9 cellular contexts compared by ENCODE assay signal in genomic region chr1:2208309-2209239, GRCh38. TPM values are rescaled to one million over a fixed set of nuclear protein-coding genes. Genes with fewer than 3 reads are reported as not detected.
DNase-seq lines count a peak whose midpoint lies in the region; ATAC-seq and TF ChIP-seq lines count a peak whose summit lies in the region.
"Had no signal": no experiment of that assay in that cellular context is flagged by ENCODE, and none has a peak within 500 bp of the region (broad histone marks: within the 10 kb centered on the region; RNA-seq: fewer than 3 reads in every experiment).

No MANE protein-coding gene starts in this region.

- H3K4me3 Mint-ChIP-seq in osteocyte (ENCODE audit: unreplicated experiment): peak overlapping the region; percentile 38

- TF ChIP-seq CTCF in osteocyte (IDR thresholded peaks at IDR 0.05): peak; percentile 35

- no peaks in the 10 kb centered on the region for H3K27me3 Mint-ChIP-seq in osteocyte (ENCODE audit: unreplicated experiment)

- H3K9me3 Mint-ChIP-seq in osteocyte (ENCODE audit: unreplicated experiment): no peaks in the 10 kb centered on the region

- H3K4me1 Mint-ChIP-seq in osteocyte (ENCODE audit: unreplicated experiment): peaks cover 56% of the 10 kb centered on the region

- no peaks in the 10 kb centered on the region for H3K36me3 Mint-ChIP-seq in osteocyte (ENCODE audit: unreplicated experiment)

- no peak for ATAC-seq in GM18870 (IDR thresholded peaks at IDR 0.05; ENCODE audit: unreplicated experiment)
- no peak for ATAC-seq in GM21381 (IDR thresholded peaks at IDR 0.05; ENCODE audit: unreplicated experiment)
- no peak for ATAC-seq in HG03135 (IDR thresholded peaks at IDR 0.05; ENCODE audit: unreplicated experiment)

- H3K27ac Mint-ChIP-seq in osteocyte (ENCODE audit: unreplicated experiment): peak overlapping the region; percentile 89

- DNase-seq in AG20443 (ENCODE audit: low spot score) (peak; percentile 86), RPMI7951 (ENCODE audit: low read depth) (peak; percentile 87), fibroblast of gingiva (ENCODE audit: low read depth) (peak; percentile 98), osteocyte (ENCODE audit: extremely low spot score, unreplicated experiment) (peak; percentile 94), cerebellum (ENCODE audit: low spot score) (no peak)
- DNase-seq: stimulated activated naive CD4-positive, alpha-beta T cell had no signal

RNA-seq across cellular contexts. Expression of gene FAAP20, which starts 14.0 kb away (rescaled TPM):
- 30.3 and 38.3 TPM in 2 replicates for total RNA-seq in RPMI7951 (2014; rRNA removed; shearing (Covaris generic))
- total RNA-seq in osteocyte: 85.1 and 90.4 TPM in 2 replicates
- 14.0 TPM for total RNA-seq in cerebellum

RNA-seq across cellular contexts. Expression of gene SKI, which starts 19.5 kb away (rescaled TPM):
- total RNA-seq in RPMI7951 (2014; rRNA removed; shearing (Covaris generic)): 3.5 and 7.7 TPM in 2 replicates
- total RNA-seq in osteocyte: 131 and 132 TPM in 2 replicates
- total RNA-seq in cerebellum: 23.4 TPM
